ENCODE assay signal across 8 cellular contexts in genomic region chr5:139295692-139296091, GRCh38. TPM values are rescaled to one million over a fixed set of nuclear protein-coding genes. Genes with fewer than 3 reads are reported as not detected.
DNase-seq lines count a peak whose midpoint lies in the region; ATAC-seq and TF ChIP-seq lines count a peak whose summit lies in the region.

No MANE protein-coding gene starts in this region.

- H2AFZ ChIP-seq in ACC112 (ENCODE audit: low read length, unreplicated experiment), result no peak overlapping the region

- CTCF ChIA-PET in MCF 10A (lab: Yijun Ruan, JAX), result interaction anchor here (0.6 to 0.9 kb wide), 3 partner anchors 20 to 778 kb away, joined by 3 to 4 read pairs (median 3); no protein-coding TSS in a partner anchor

- TF ChIP-seq CTCF in MCF 10A (IDR thresholded peaks at IDR 0.05; ENCODE audit: unreplicated experiment), result no peak
- TF ChIP-seq CTCF in mesothelial cell of epicardium (IDR thresholded peaks at IDR 0.05; ENCODE audit: unreplicated experiment), result no peak

- H3K27ac Mint-ChIP-seq in IgD-negative memory B cell (peak overlapping the region; percentile 99 to 100 (median 100)), MCF 10A (ENCODE audit: low read depth, unreplicated experiment) (peak overlapping the region; percentile 99), mesothelial cell of epicardium (peak overlapping the region; percentile 99)

- peak overlapping the region; percentile 99 for H3K4me3 ChIP-seq in ACC112 (ENCODE audit: low read depth, low read length)

- H3K27me3 ChIP-seq in ACC112 (ENCODE audit: insufficient read depth, low read length), result no peaks in the 10 kb centered on the region

- no TSS peak for BruUV-seq in MCF 10A (replicated peaks; lab: Mats Ljungman, UMichigan)

- H3K4me1 ChIP-seq in ACC112 (ENCODE audit: control insufficient read depth, insufficient read depth, low read length, unreplicated experiment), result peaks cover 22% of the 10 kb centered on the region

- H3K36me3 Mint-ChIP-seq in IgD-negative memory B cell (peaks cover 6% of the 10 kb centered on the region), MCF 10A (ENCODE audit: insufficient read depth, unreplicated experiment) (peaks cover 54% of the 10 kb centered on the region), mesothelial cell of epicardium (no peaks in the 10 kb centered on the region)

- DNase-seq in MCF 10A (ENCODE audit: unreplicated experiment), result no peak
- no peak for DNase-seq in mesothelial cell of epicardium (ENCODE audit: low spot score in 2 of 2, unreplicated experiment in 2 of 2)
- DNase-seq in GM19240 (ENCODE audit: insufficient read length, low spot score), result no peak
- no peak for DNase-seq in stimulated activated CD8-positive, alpha-beta memory T cell treated with anti-CD3 and anti-CD28 coated beads, Interleukin-4, amount 100 ng/mL, for 48 hours
- no peak for DNase-seq in foreskin melanocyte

- POLR2A ChIA-PET in MCF 10A (lab: Yijun Ruan, JAX), result interaction anchor here (1.1 to 13.7 kb wide), 8 partner anchors 12 to 543 kb away, joined by 4 to 413 read pairs (median 19); partner anchors contain the start of genes CTNNA1 and PAIP2

- H3K4me3 Mint-ChIP-seq in IgD-negative memory B cell (peak overlapping the region; percentile 97 to 100 (median 99)), MCF 10A (ENCODE audit: unreplicated experiment) (peak overlapping the region; percentile 94), mesothelial cell of epicardium (peak overlapping the region; percentile 98)

- no peak for ATAC-seq in HG02763 (IDR thresholded peaks at IDR 0.05; ENCODE audit: unreplicated experiment)

- H3K9me3 Mint-ChIP-seq in IgD-negative memory B cell (no peaks in the 10 kb centered on the region), MCF 10A (ENCODE audit: unreplicated experiment) (no peaks in the 10 kb centered on the region), mesothelial cell of epicardium (no peaks in the 10 kb centered on the region)

- peaks cover 5% of the 10 kb centered on the region; the same call in 1 of the 2 replicates for H3K36me3 ChIP-seq in ACC112 (ENCODE audit: insufficient read depth, low read length)

- H3K4me1 Mint-ChIP-seq in IgD-negative memory B cell (peaks cover 40 to 59% (median 52%) of the 10 kb centered on the region in 3 donors), MCF 10A (ENCODE audit: insufficient read depth, unreplicated experiment) (peaks cover 47% of the 10 kb centered on the region), mesothelial cell of epicardium (peaks cover 46% of the 10 kb centered on the region)

- H3K27me3 Mint-ChIP-seq in IgD-negative memory B cell (no peaks in the 10 kb centered on the region), MCF 10A (ENCODE audit: insufficient read depth, unreplicated experiment) (no peaks in the 10 kb centered on the region), mesothelial cell of epicardium (ENCODE audit: low read depth) (no peaks in the 10 kb centered on the region)

- intact Hi-C loops in MCF 10A (cut with micrococcal nuclease), result no loop called here

- peaks cover 69% of the 10 kb centered on the region for H3K79me2 ChIP-seq in ACC112 (ENCODE audit: control insufficient read depth, insufficient read depth, low read length, unreplicated experiment)

- peak overlapping the region; percentile 93; the same call in 1 of the 2 replicates for H3K27ac ChIP-seq in ACC112 (ENCODE audit: low read depth, low read length)

RNA-seq across cellular contexts. Expression of gene MATR3, which starts 2.2 kb away (rescaled TPM):
- polyA plus RNA-seq in IgD-negative memory B cell, result 346 TPM
- total RNA-seq in MCF 10A (2022), result 152 and 159 TPM in 2 replicates
- total RNA-seq in mesothelial cell of epicardium, result 267 to 318 TPM (median 280 TPM) in 3 replicates

RNA-seq across cellular contexts. Expression of gene PAIP2, which starts 46.0 kb away (rescaled TPM):
- 240 TPM for polyA plus RNA-seq in IgD-negative memory B cell
- total RNA-seq in MCF 10A (2022) (104 and 108 TPM in 2 replicates), mesothelial cell of epicardium (86.6 to 93.4 TPM (median 88.2 TPM) in 3 replicates)
